In genomic region chr16:2203119-2203688, GRCh38 we compare ENCODE assay signal across 9 cellular contexts. TPM values are rescaled to one million over a fixed set of nuclear protein-coding genes. Genes with fewer than 3 reads are reported as not detected.
DNase-seq lines count a peak whose midpoint lies in the region; ATAC-seq and TF ChIP-seq lines count a peak whose summit lies in the region.
"Not testable (repeated sequence)": the region's sequence is repeated elsewhere in the genome, so short reads cannot be mapped to it uniquely, and the experiment has no call there.
"Had no signal": no experiment of that assay in that cellular context is flagged by ENCODE, and none has a peak within 500 bp of the region (broad histone marks: within the 10 kb centered on the region; RNA-seq: fewer than 3 reads in every experiment).

No MANE protein-coding gene starts in this region.

- H3K27me3 Mint-ChIP-seq in CD4-positive, alpha-beta T cell; IgD-negative memory B cell; stimulated activated naive CD8-positive, alpha-beta T cell treated with anti-CD3 and anti-CD28 coated beads, Interleukin-15, Interleukin-2, amounts not matched to agents 100 ng/mL and 50 ng/mL, for 24 hours: not testable (repeated sequence)
- H3K27me3 Mint-ChIP-seq in activated CD4-positive, alpha-beta memory T cell treated with anti-CD3 and anti-CD28 coated beads, Interleukin-2, amount 10 ng/mL, durations not matched to agents 7 days and 5 days: peaks cover 21% of the 10 kb centered on the region
- H3K27me3 Mint-ChIP-seq in activated T-helper 2 cell treated with anti-CD3 and anti-CD28 coated beads, Interferon-gamma antibody, Interleukin-2, Interleukin-4, amounts not matched to agents 10 μg/mL and 5 μg/mL and 100 μg/mL, durations not matched to agents 14 hours and 24 hours and 36 hours (ENCODE audit: low read depth): peaks cover 28% of the 10 kb centered on the region
- H3K27me3 Mint-ChIP-seq in brain (peaks cover 18% of the 10 kb centered on the region), immature natural killer cell (ENCODE audit: low read depth in 3 of 3) (peaks cover 9 to 16% (median 15%) of the 10 kb centered on the region in 3 donors), nephron progenitor cell (ENCODE audit: low read depth, poor library complexity) (peaks cover 51% of the 10 kb centered on the region)

- H3K27ac ChIP-seq in CD4-positive, alpha-beta T cell (ENCODE audit: low read depth, low read length): not testable (repeated sequence)

- POLR2A ChIA-PET in CD4-positive, alpha-beta T cell (lab: Charles Lee): interaction anchor here (1.2 to 4.8 kb wide), 2 partner anchors 12 to 48 kb away, joined by 5 to 47 read pairs; partner anchors contain the start of genes PGP and TRAF7
- POLR2A ChIA-PET in activated CD4-positive, alpha-beta memory T cell treated with anti-CD3 and anti-CD28 coated beads, Interleukin-2, amount 10 ng/mL, durations not matched to agents 7 days and 5 days (lab: Charles Lee): interaction anchor here (3.6 to 4.7 kb wide), 3 partner anchors 9 to 48 kb away, joined by 18 to 43 read pairs (median 38); partner anchors contain the start of genes PGP and TRAF7

- peak overlapping the region; percentile 53 for H3K27ac Mint-ChIP-seq in CD4-positive, alpha-beta T cell
- H3K27ac Mint-ChIP-seq in IgD-negative memory B cell (peak overlapping the region in 2 of 3 donors; percentile 82 to 95), brain (peak overlapping the region in 3 of 5 experiments; percentile 59 to 75 (median 63)), immature natural killer cell (peak overlapping the region in 2 of 6 donors; percentile 30 to 45)
- not testable (repeated sequence) for H3K27ac Mint-ChIP-seq in activated CD4-positive, alpha-beta memory T cell treated with anti-CD3 and anti-CD28 coated beads, Interleukin-2, amount 10 ng/mL, durations not matched to agents 7 days and 5 days; activated T-helper 2 cell treated with anti-CD3 and anti-CD28 coated beads, Interferon-gamma antibody, Interleukin-2, Interleukin-4, amounts not matched to agents 10 μg/mL and 5 μg/mL and 100 μg/mL, durations not matched to agents 14 hours and 24 hours and 36 hours; nephron progenitor cell; stimulated activated naive CD8-positive, alpha-beta T cell treated with anti-CD3 and anti-CD28 coated beads, Interleukin-15, Interleukin-2, amounts not matched to agents 100 ng/mL and 50 ng/mL, for 24 hours

- not testable (repeated sequence) for H3K27me3 ChIP-seq in CD4-positive, alpha-beta T cell (ENCODE audit: control insufficient read depth, insufficient read depth, low read length)

- H3K9me3 Mint-ChIP-seq in CD4-positive, alpha-beta T cell; IgD-negative memory B cell; activated CD4-positive, alpha-beta memory T cell treated with anti-CD3 and anti-CD28 coated beads, Interleukin-2, amount 10 ng/mL, durations not matched to agents 7 days and 5 days; activated T-helper 2 cell treated with anti-CD3 and anti-CD28 coated beads, Interferon-gamma antibody, Interleukin-2, Interleukin-4, amounts not matched to agents 10 μg/mL and 5 μg/mL and 100 μg/mL, durations not matched to agents 14 hours and 24 hours and 36 hours; immature natural killer cell; stimulated activated naive CD8-positive, alpha-beta T cell treated with anti-CD3 and anti-CD28 coated beads, Interleukin-15, Interleukin-2, amounts not matched to agents 100 ng/mL and 50 ng/mL, for 24 hours: not testable (repeated sequence)
- peaks cover 0 to 10% (median 5%) of the 10 kb centered on the region in 5 experiments for H3K9me3 Mint-ChIP-seq in brain
- H3K9me3 Mint-ChIP-seq in nephron progenitor cell: peaks cover 18% of the 10 kb centered on the region

- peaks cover 14% of the 10 kb centered on the region for H3K4me1 Mint-ChIP-seq in CD4-positive, alpha-beta T cell (ENCODE audit: low read depth)
- peaks cover 6 to 15% (median 9%) of the 10 kb centered on the region in 3 donors for H3K4me1 Mint-ChIP-seq in IgD-negative memory B cell
- H3K4me1 Mint-ChIP-seq in activated CD4-positive, alpha-beta memory T cell treated with anti-CD3 and anti-CD28 coated beads, Interleukin-2, amount 10 ng/mL, durations not matched to agents 7 days and 5 days: peaks cover 30% of the 10 kb centered on the region
- peaks cover 18% of the 10 kb centered on the region for H3K4me1 Mint-ChIP-seq in activated T-helper 2 cell treated with anti-CD3 and anti-CD28 coated beads, Interferon-gamma antibody, Interleukin-2, Interleukin-4, amounts not matched to agents 10 μg/mL and 5 μg/mL and 100 μg/mL, durations not matched to agents 14 hours and 24 hours and 36 hours (ENCODE audit: low read depth)
- H3K4me1 Mint-ChIP-seq in brain: peaks cover 23% of the 10 kb centered on the region
- peaks cover 19 to 23% of the 10 kb centered on the region in 2 donors for H3K4me1 Mint-ChIP-seq in immature natural killer cell
- peaks cover 25% of the 10 kb centered on the region for H3K4me1 Mint-ChIP-seq in nephron progenitor cell
- H3K4me1 Mint-ChIP-seq in stimulated activated naive CD8-positive, alpha-beta T cell treated with anti-CD3 and anti-CD28 coated beads, Interleukin-15, Interleukin-2, amounts not matched to agents 100 ng/mL and 50 ng/mL, for 24 hours (ENCODE audit: low read depth): peaks cover 31% of the 10 kb centered on the region

- peaks cover 13% of the 10 kb centered on the region for H3K36me3 Mint-ChIP-seq in CD4-positive, alpha-beta T cell (ENCODE audit: low read depth)
- not testable (repeated sequence) for H3K36me3 Mint-ChIP-seq in IgD-negative memory B cell, brain, immature natural killer cell
- H3K36me3 Mint-ChIP-seq in activated CD4-positive, alpha-beta memory T cell treated with anti-CD3 and anti-CD28 coated beads, Interleukin-2, amount 10 ng/mL, durations not matched to agents 7 days and 5 days (ENCODE audit: low read depth): peaks cover 16% of the 10 kb centered on the region
- H3K36me3 Mint-ChIP-seq in activated T-helper 2 cell treated with anti-CD3 and anti-CD28 coated beads, Interferon-gamma antibody, Interleukin-2, Interleukin-4, amounts not matched to agents 10 μg/mL and 5 μg/mL and 100 μg/mL, durations not matched to agents 14 hours and 24 hours and 36 hours (ENCODE audit: low read depth): peaks cover 19% of the 10 kb centered on the region
- H3K36me3 Mint-ChIP-seq in nephron progenitor cell (ENCODE audit: low read depth): peaks cover 12% of the 10 kb centered on the region
- H3K36me3 Mint-ChIP-seq in stimulated activated naive CD8-positive, alpha-beta T cell treated with anti-CD3 and anti-CD28 coated beads, Interleukin-15, Interleukin-2, amounts not matched to agents 100 ng/mL and 50 ng/mL, for 24 hours (ENCODE audit: low read depth): peaks cover 17% of the 10 kb centered on the region

- ATAC-seq in CD4-positive, alpha-beta T cell (ENCODE audit: poor library complexity): not testable (repeated sequence)

- DNase-seq in CD4-positive, alpha-beta T cell; activated CD4-positive, alpha-beta memory T cell treated with anti-CD3 and anti-CD28 coated beads, Interleukin-2, amount 10 ng/mL, durations not matched to agents 7 days and 5 days; activated T-helper 2 cell treated with anti-CD3 and anti-CD28 coated beads, Interferon-gamma antibody, Interleukin-2, Interleukin-4, amounts not matched to agents 10 μg/mL and 5 μg/mL and 100 μg/mL, durations not matched to agents 14 hours and 24 hours and 36 hours (ENCODE audit: low spot score); immature natural killer cell; nephron progenitor cell: not testable (repeated sequence)

- H3K9me3 ChIP-seq in CD4-positive, alpha-beta T cell (ENCODE audit: control insufficient read depth, low read length): not testable (repeated sequence)

- peak overlapping the region; percentile 86 for H3K4me3 Mint-ChIP-seq in CD4-positive, alpha-beta T cell
- H3K4me3 Mint-ChIP-seq in IgD-negative memory B cell (peak overlapping the region in 3 of 4 donors; percentile 28 to 89 (median 72)), brain (peak overlapping the region; percentile 55 to 82 (median 67)), immature natural killer cell (peak overlapping the region; percentile 37 to 79 (median 60)), nephron progenitor cell (peak overlapping the region; percentile 78)
- H3K4me3 Mint-ChIP-seq in activated CD4-positive, alpha-beta memory T cell treated with anti-CD3 and anti-CD28 coated beads, Interleukin-2, amount 10 ng/mL, durations not matched to agents 7 days and 5 days: peak overlapping the region; percentile 56
- H3K4me3 Mint-ChIP-seq in activated T-helper 2 cell treated with anti-CD3 and anti-CD28 coated beads, Interferon-gamma antibody, Interleukin-2, Interleukin-4, amounts not matched to agents 10 μg/mL and 5 μg/mL and 100 μg/mL, durations not matched to agents 14 hours and 24 hours and 36 hours (ENCODE audit: low read depth): peak overlapping the region; percentile 50
- H3K4me3 Mint-ChIP-seq in stimulated activated naive CD8-positive, alpha-beta T cell treated with anti-CD3 and anti-CD28 coated beads, Interleukin-15, Interleukin-2, amounts not matched to agents 100 ng/mL and 50 ng/mL, for 24 hours: peak overlapping the region; percentile 31

- not testable (repeated sequence) for TF ChIP-seq CTCF in CD4-positive, alpha-beta T cell (IDR thresholded peaks at IDR 0.05); brain (conservative IDR thresholded peaks at IDR 0.05); nephron progenitor cell (IDR thresholded peaks at IDR 0.05)

- intact Hi-C loops in CD4-positive, alpha-beta T cell (cut with DNase I, micrococcal nuclease); activated T-helper 2 cell treated with anti-CD3 and anti-CD28 coated beads, Interferon-gamma antibody, Interleukin-2, Interleukin-4, amounts not matched to agents 10 μg/mL and 5 μg/mL and 100 μg/mL, durations not matched to agents 14 hours and 24 hours and 36 hours (cut with micrococcal nuclease): not testable (repeated sequence)

- CTCF ChIA-PET in CD4-positive, alpha-beta T cell (lab: Charles Lee): not testable (repeated sequence)
- CTCF ChIA-PET in activated CD4-positive, alpha-beta memory T cell treated with anti-CD3 and anti-CD28 coated beads, Interleukin-2, amount 10 ng/mL, durations not matched to agents 7 days and 5 days (lab: Charles Lee): interaction anchor here (0.7 kb wide), 1 partner anchor 48 kb away, joined by 3 read pairs; the partner anchor contains the start of gene TRAF7

RNA-seq across cellular contexts. Expression of gene MLST8, which starts 2.0 kb away (rescaled TPM):
- 10 to 100 TPM; 22.9 to 26.4 TPM for total RNA-seq in CD4-positive, alpha-beta T cell
- polyA plus RNA-seq in IgD-negative memory B cell (44.1 TPM), brain (ENCODE audit: insufficient read depth, low read depth, low replicate concordance) (131 TPM), immature natural killer cell (10 to 100 TPM; 22.5 to 39.1 (median 36.9) TPM)
- total RNA-seq in activated CD4-positive, alpha-beta memory T cell treated with anti-CD3 and anti-CD28 coated beads, Interleukin-2, amount 10 ng/mL, durations not matched to agents 7 days and 5 days: 10 to 100 TPM; 32.6 to 33.7 TPM
- total RNA-seq in activated T-helper 2 cell treated with anti-CD3 and anti-CD28 coated beads, Interferon-gamma antibody, Interleukin-2, Interleukin-4, amounts not matched to agents 10 μg/mL and 5 μg/mL and 100 μg/mL, durations not matched to agents 14 hours and 24 hours and 36 hours: 54.3 and 56.4 TPM in 2 replicates

RNA-seq across cellular contexts. Expression of gene CASKIN1, which starts 6.8 kb away (rescaled TPM):
- under 1 TPM in 1 of 2 experiments, not detected in 1; 0.06 TPM for total RNA-seq in CD4-positive, alpha-beta T cell
- not detected for polyA plus RNA-seq in IgD-negative memory B cell
- total RNA-seq in activated CD4-positive, alpha-beta memory T cell treated with anti-CD3 and anti-CD28 coated beads, Interleukin-2, amount 10 ng/mL, durations not matched to agents 7 days and 5 days: 1 to 10 TPM in 1 of 2 experiments, under 1 TPM in 1; 0.18 to 1.4 TPM
- 0.48 and 1.0 TPM in 2 replicates for total RNA-seq in activated T-helper 2 cell treated with anti-CD3 and anti-CD28 coated beads, Interferon-gamma antibody, Interleukin-2, Interleukin-4, amounts not matched to agents 10 μg/mL and 5 μg/mL and 100 μg/mL, durations not matched to agents 14 hours and 24 hours and 36 hours
- polyA plus RNA-seq in brain (ENCODE audit: insufficient read depth, low read depth, low replicate concordance): 17.2 TPM
- polyA plus RNA-seq in immature natural killer cell: not detected
- total RNA-seq: Peyer's patch had no signal

RNA-seq across cellular contexts. Expression of gene BRICD5, which starts 7.5 kb away (rescaled TPM):
- total RNA-seq in CD4-positive, alpha-beta T cell: 1 to 10 TPM; 4.2 to 5.0 TPM
- polyA plus RNA-seq in IgD-negative memory B cell (0.35 TPM), brain (ENCODE audit: insufficient read depth, low read depth, low replicate concordance) (5.1 TPM), immature natural killer cell (under 1 TPM in 2 of 3 donors, not detected in 1; 0.10 to 0.36 TPM)
- 10 to 100 TPM; 10.3 to 12.5 TPM for total RNA-seq in activated CD4-positive, alpha-beta memory T cell treated with anti-CD3 and anti-CD28 coated beads, Interleukin-2, amount 10 ng/mL, durations not matched to agents 7 days and 5 days
- 24.6 and 25.2 TPM in 2 replicates for total RNA-seq in activated T-helper 2 cell treated with anti-CD3 and anti-CD28 coated beads, Interferon-gamma antibody, Interleukin-2, Interleukin-4, amounts not matched to agents 10 μg/mL and 5 μg/mL and 100 μg/mL, durations not matched to agents 14 hours and 24 hours and 36 hours

RNA-seq across cellular contexts. Expression of gene PGP, which starts 11.4 kb away (rescaled TPM):
- 1 to 10 TPM; 8.1 to 8.5 TPM for total RNA-seq in CD4-positive, alpha-beta T cell
- polyA plus RNA-seq in IgD-negative memory B cell: 6.4 TPM
- 10 to 100 TPM; 17.9 to 19.2 TPM for total RNA-seq in activated CD4-positive, alpha-beta memory T cell treated with anti-CD3 and anti-CD28 coated beads, Interleukin-2, amount 10 ng/mL, durations not matched to agents 7 days and 5 days
- 36.1 and 37.7 TPM in 2 replicates for total RNA-seq in activated T-helper 2 cell treated with anti-CD3 and anti-CD28 coated beads, Interferon-gamma antibody, Interleukin-2, Interleukin-4, amounts not matched to agents 10 μg/mL and 5 μg/mL and 100 μg/mL, durations not matched to agents 14 hours and 24 hours and 36 hours
- polyA plus RNA-seq in brain (ENCODE audit: insufficient read depth, low read depth, low replicate concordance): 16.7 TPM
- 10 to 100 TPM; 10.4 to 18.4 (median 17.7) TPM for polyA plus RNA-seq in immature natural killer cell

RNA-seq across cellular contexts. Expression of gene E4F1, which starts 20.2 kb away (rescaled TPM):
- 10 to 100 TPM; 31.8 to 33.8 TPM for total RNA-seq in CD4-positive, alpha-beta T cell
- polyA plus RNA-seq in IgD-negative memory B cell (23.2 TPM), brain (ENCODE audit: insufficient read depth, low read depth, low replicate concordance) (20.9 TPM), immature natural killer cell (10 to 100 TPM in 2 of 3 donors, 1 to 10 TPM in 1; 8.4 to 18.6 (median 10.3) TPM)
- 10 to 100 TPM; 26.3 to 29.4 TPM for total RNA-seq in activated CD4-positive, alpha-beta memory T cell treated with anti-CD3 and anti-CD28 coated beads, Interleukin-2, amount 10 ng/mL, durations not matched to agents 7 days and 5 days
- 29.3 and 30.0 TPM in 2 replicates for total RNA-seq in activated T-helper 2 cell treated with anti-CD3 and anti-CD28 coated beads, Interferon-gamma antibody, Interleukin-2, Interleukin-4, amounts not matched to agents 10 μg/mL and 5 μg/mL and 100 μg/mL, durations not matched to agents 14 hours and 24 hours and 36 hours

Comparison
In these comparisons a context has a peak if more than half of its experiments do, and no peak if none do; other contexts are left out.
1. H3K4me3 Mint-ChIP-seq: peak in every context shown above with its lines; median percentile 86 in CD4-positive, alpha-beta T cell; 78 in nephron progenitor cell; 72 in IgD-negative memory B cell; 67 in brain; 60 in immature natural killer cell; 56 in activated CD4-positive, alpha-beta memory T cell treated with anti-CD3 and anti-CD28 coated beads, Interleukin-2, amount 10 ng/mL, durations not matched to agents 7 days and 5 days; 50 in activated T-helper 2 cell treated with anti-CD3 and anti-CD28 coated beads, Interferon-gamma antibody, Interleukin-2, Interleukin-4, amounts not matched to agents 10 μg/mL and 5 μg/mL and 100 μg/mL, durations not matched to agents 14 hours and 24 hours and 36 hours; 31 in stimulated activated naive CD8-positive, alpha-beta T cell treated with anti-CD3 and anti-CD28 coated beads, Interleukin-15, Interleukin-2, amounts not matched to agents 100 ng/mL and 50 ng/mL, for 24 hours.